Comparison of ENCODE assay signal across 9 cellular contexts in the genomic region with DNA sequence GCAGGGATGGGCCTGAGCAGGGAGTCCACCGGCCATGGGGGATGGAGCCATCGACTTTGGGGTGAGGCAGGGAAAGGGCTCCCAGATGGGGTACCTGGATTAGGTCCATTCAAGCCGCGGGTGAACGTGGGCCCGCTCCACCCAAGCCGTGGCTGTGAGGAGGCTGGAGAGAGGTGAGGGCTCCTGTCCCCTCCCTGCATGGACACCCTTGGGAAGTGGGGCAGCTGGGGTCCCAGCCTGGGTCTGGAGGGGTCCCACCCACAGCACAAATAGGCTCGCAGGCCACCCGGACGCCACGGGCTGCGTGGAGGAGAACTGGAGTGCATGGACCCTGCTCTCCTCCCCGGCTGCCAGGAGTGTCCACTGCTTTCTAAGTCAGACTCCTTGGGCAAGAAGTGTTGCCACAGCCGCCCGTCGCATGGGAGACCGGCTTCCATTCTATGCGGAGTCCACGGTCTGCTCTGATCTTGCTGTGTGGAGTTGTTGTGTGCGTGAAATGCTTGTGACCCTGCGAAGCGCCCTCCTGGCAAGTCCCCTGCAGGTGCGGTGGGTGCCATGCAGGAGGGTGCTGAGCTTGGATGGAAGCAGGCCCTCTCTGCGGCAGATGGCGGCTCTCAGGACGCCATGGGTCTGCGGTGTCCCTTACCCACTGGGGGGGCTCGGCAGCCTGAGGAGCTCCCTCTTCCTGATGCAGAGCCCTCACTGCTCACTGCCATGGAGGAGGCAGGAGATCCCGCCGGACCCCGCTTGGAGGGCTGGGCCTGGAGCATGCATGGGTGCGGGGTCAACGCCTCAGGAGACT. TPM values are rescaled to one million over a fixed set of nuclear protein-coding genes. Genes with fewer than 3 reads are reported as not detected.
DNase-seq lines count a peak whose midpoint lies in the region; ATAC-seq, FAIRE-seq and TF ChIP-seq lines count a peak whose summit lies in the region.
"Had no signal": no experiment of that assay in that cellular context is flagged by ENCODE, and none has a peak within 500 bp of the region (broad histone marks: within the 10 kb centered on the region; RNA-seq: fewer than 3 reads in every experiment).

No MANE protein-coding gene starts in this region.

- intact Hi-C loops in activated naive CD4-positive, alpha-beta T cell treated with anti-CD3 and anti-CD28 coated beads for 36 hours (cut with micrococcal nuclease), result loop anchor here (5.0 to 10.0 kb wide), 4 partner anchors 243 to 747 kb away; partner anchors contain the start of genes CNN2, KLF16, RNF126 and RNU6-2
- intact Hi-C loops in K562 (cut with micrococcal nuclease), result no loop called here

- no peak for TF ChIP-seq RAD21 in K562 (CRISPR knock-in tag; conservative IDR thresholded peaks at IDR 0.05 in 1 of 2, IDR thresholded peaks at IDR 0.05 in 1 of 2)

- peaks cover 48% of the 10 kb centered on the region for H4K20me1 ChIP-seq in K562 (replicated peaks; ENCODE audit: control insufficient read depth, insufficient read depth, low read length)

- no peaks in the 10 kb centered on the region for H3K27me3 ChIP-seq in K562 (ENCODE audit: control insufficient read depth in 2 of 2, insufficient read depth in 2 of 2, low read length in 2 of 2)
- H3K27me3 ChIP-seq in lung (ENCODE audit: control insufficient read depth, insufficient read depth), result no peaks in the 10 kb centered on the region

- H3K9ac ChIP-seq in K562 (ENCODE audit: insufficient read depth in 1 of 2, low read depth in 2 of 2, low read length in 2 of 2), result peak overlapping the region; percentile 93 to 98

- no peak for TF ChIP-seq CTCF in K562 (IDR thresholded peaks at IDR 0.05 in 2 of 3, conservative IDR thresholded peaks at IDR 0.05 in 1 of 3; ENCODE audit: insufficient read depth in 2 of 3, low read depth in 1 of 3, low read length in 3 of 3)
- no peak for TF ChIP-seq CTCF in lung (IDR thresholded peaks at IDR 0.05; ENCODE audit: control extremely low read depth, extremely low read depth)
- TF ChIP-seq CTCF in type B pancreatic cell (conservative IDR thresholded peaks at IDR 0.05), result no peak

- peaks cover 17% of the 10 kb centered on the region for H3K9me1 ChIP-seq in K562 (ENCODE audit: control insufficient read depth, insufficient read depth, low read length)

- in situ Hi-C loops in K562 (cut with MboI), result no loop called here

- no peak for ATAC-seq in K562
- no peak for ATAC-seq in lung (ENCODE audit: insufficient read depth, low FRiP score)
- no peak for ATAC-seq in HG03097 (IDR thresholded peaks at IDR 0.05; ENCODE audit: low FRiP score, unreplicated experiment)
- ATAC-seq in GM18873 (IDR thresholded peaks at IDR 0.05; ENCODE audit: low FRiP score, unreplicated experiment), result no peak
- ATAC-seq in GM18498 (IDR thresholded peaks at IDR 0.05; ENCODE audit: unreplicated experiment), result no peak

- no peak overlapping the region for H2AFZ ChIP-seq in K562 (ENCODE audit: low read depth, low read length)

- no TSS peak for BruUV-seq in K562 (replicated peaks; lab: Mats Ljungman, UMichigan)

- TF ChIP-seq EP300 in K562 (IDR thresholded peaks at IDR 0.05; ENCODE audit: low read length), result no peak

- H3K4me2 ChIP-seq in K562 (ENCODE audit: insufficient read depth, low read length), result peak overlapping the region; percentile 84

- DNase-seq in activated naive CD4-positive, alpha-beta T cell treated with anti-CD3 and anti-CD28 coated beads for 36 hours, result no peak
- DNase-seq in activated naive CD4-positive, alpha-beta T cell treated with Interleukin-2 at 50 U/mL for 16 hours, result no peak
- DNase-seq in K562 (ENCODE audit: extremely low read depth in 1 of 4, low spot score in 3 of 4) (no peak), lung (ENCODE audit: low spot score) (no peak), type B pancreatic cell (ENCODE audit: extremely low spot score, unreplicated experiment) (no peak)
- DNase-seq: NCI-H1105 had no signal

- H3K9me3 ChIP-seq in K562 (replicated peaks; ENCODE audit: control insufficient read depth, insufficient read depth, low read depth, low read length), result no peaks in the 10 kb centered on the region
- H3K9me3 ChIP-seq in lung (ENCODE audit: control insufficient read depth in 2 of 2, insufficient read depth in 1 of 2, low read length in 1 of 2), result no peaks in the 10 kb centered on the region

- WGBS in K562 (ENCODE audit: insufficient coverage, low coverage, missing lambda C conversion rate), result 46% methylated on average over 29 of the region's 33 CpGs
- 54 to 70% methylated on average over 33 of the region's 33 CpGs for WGBS in lung, 2 donors

- no peaks in the 10 kb centered on the region for H3K9me3 Mint-ChIP-seq in activated naive CD4-positive, alpha-beta T cell treated with anti-CD3 and anti-CD28 coated beads for 36 hours
- no peaks in the 10 kb centered on the region for H3K9me3 Mint-ChIP-seq in type B pancreatic cell

- POLR2A ChIA-PET in K562 (lab: Yijun Ruan, JAX), result interaction anchor here (0.5 to 1.5 kb wide), 6 partner anchors 27 to 141 kb away, joined by 3 to 4 read pairs (median 3); partner anchors contain the start of genes CIRBP and FAM174C

- peak overlapping the region; percentile 99 for H3K27ac ChIP-seq in K562 (ENCODE audit: extremely low read depth, low read depth, low read length)
- peak overlapping the region; percentile 93 to 97 for H3K27ac ChIP-seq in lung (ENCODE audit: low read depth in 1 of 2, low read length in 1 of 2)

- peak overlapping the region; percentile 92 for H3K27ac Mint-ChIP-seq in activated naive CD4-positive, alpha-beta T cell treated with anti-CD3 and anti-CD28 coated beads for 36 hours
- peak overlapping the region; percentile 97 for H3K27ac Mint-ChIP-seq in type B pancreatic cell

- peak overlapping the region; percentile 92 for H3K4me3 Mint-ChIP-seq in activated naive CD4-positive, alpha-beta T cell treated with anti-CD3 and anti-CD28 coated beads for 36 hours
- H3K4me3 Mint-ChIP-seq in type B pancreatic cell, result peak overlapping the region; percentile 96

- CTCF ChIA-PET in activated naive CD4-positive, alpha-beta T cell treated with anti-CD3 and anti-CD28 coated beads for 36 hours (lab: Charles Lee), result no interaction called here
- CTCF ChIA-PET in K562 (lab: Yijun Ruan, JAX; ENCODE audit: low intra/inter-chr PET ratio), result no interaction called here

- H3K27me3 Mint-ChIP-seq in activated naive CD4-positive, alpha-beta T cell treated with anti-CD3 and anti-CD28 coated beads for 36 hours (ENCODE audit: low read depth), result no peaks in the 10 kb centered on the region
- no peaks in the 10 kb centered on the region for H3K27me3 Mint-ChIP-seq in type B pancreatic cell

- H3K4me1 ChIP-seq in K562 (replicated peaks in 1 of 2; ENCODE audit: control insufficient read depth in 2 of 2, insufficient read depth in 2 of 2, low read length in 2 of 2) (peaks cover 23 to 74% of the 10 kb centered on the region in 2 experiments), lung (ENCODE audit: control insufficient read depth in 2 of 2, insufficient read depth in 2 of 2, low read length in 2 of 2) (peaks cover 14 to 36% of the 10 kb centered on the region in 2 donors)

- peaks cover 21% of the 10 kb centered on the region for H3K36me3 Mint-ChIP-seq in activated naive CD4-positive, alpha-beta T cell treated with anti-CD3 and anti-CD28 coated beads for 36 hours (ENCODE audit: low read depth)
- H3K36me3 Mint-ChIP-seq in type B pancreatic cell, result peaks cover 3% of the 10 kb centered on the region

- no peak for TF ChIP-seq POLR2A in K562 (conservative IDR thresholded peaks at IDR 0.05)

- FAIRE-seq in K562 (lab: Jason Lieb, UNC), result no peak

- peaks cover 57% of the 10 kb centered on the region; the same call in 2 of the 3 replicates for H3K36me3 ChIP-seq in K562 (ENCODE audit: control insufficient read depth, insufficient read depth, low read length)
- H3K36me3 ChIP-seq in lung (ENCODE audit: control insufficient read depth in 2 of 2, insufficient read depth in 2 of 2, low read length in 2 of 2), result peaks cover 0 to 14% of the 10 kb centered on the region in 2 donors

- peaks cover 69% of the 10 kb centered on the region for H3K79me2 ChIP-seq in K562 (ENCODE audit: control insufficient read depth, insufficient read depth, low read length)

- H3K4me3 ChIP-seq in K562, result peak overlapping the region; percentile 99
- H3K4me3 ChIP-seq in lung, result peak overlapping the region; percentile 83

- H3K4me1 Mint-ChIP-seq in activated naive CD4-positive, alpha-beta T cell treated with anti-CD3 and anti-CD28 coated beads for 36 hours (ENCODE audit: low read depth), result peaks cover 59% of the 10 kb centered on the region
- peaks cover 27% of the 10 kb centered on the region for H3K4me1 Mint-ChIP-seq in type B pancreatic cell (ENCODE audit: unreplicated experiment)

RNA-seq across cellular contexts. Expression of gene DAZAP1, which starts 2.0 kb away (rescaled TPM):
- total RNA-seq in activated naive CD4-positive, alpha-beta T cell treated with anti-CD3 and anti-CD28 coated beads for 36 hours, result 100 to 1,000 TPM; 253 to 265 TPM
- total RNA-seq in K562 (2011; cell fraction: chromatin; rRNA removed; ENCODE audit: low replicate concordance), result 223 and 289 TPM in 2 replicates
- 105 and 117 TPM in 2 replicates for total RNA-seq in K562 (2011; cell fraction: nucleolus; rRNA removed)
- 149 and 185 TPM in 2 replicates for total RNA-seq in K562 (2011; cell fraction: nucleoplasm; rRNA removed)
- total RNA-seq in K562 (2014; rRNA removed) (222 and 244 TPM in 2 replicates), K562 (2014; rRNA removed; fragmentation: Illumina TruSeq; extraction: Trizol) (77.7 and 78.7 TPM in 2 replicates), K562 (2015; rRNA removed; fragmentation: Illumina TruSeq; extraction: Trizol) (139 and 143 TPM in 2 replicates), K562 (2021) (287 and 289 TPM in 2 replicates), lung (100 to 1,000 TPM in 1 of 2 donors, 10 to 100 TPM in 1; 61.4 to 125 TPM), type B pancreatic cell (ENCODE audit: low replicate concordance) (124 and 141 TPM in 2 replicates)
- polyA plus RNA-seq in K562 (2011; rRNA removed) (125 and 155 TPM in 2 replicates), K562 (2014; fragmentation: Illumina TruSeq; extraction: Trizol) (142 and 156 TPM in 2 replicates), K562 (2014; fragmentation: Nextera tagmentation; extraction: Ambion mirVana) (10 to 100 TPM; 10.8 to 13.3 TPM), K562 (2014; rRNA removed) (250 and 266 TPM in 2 replicates), lung (10 to 100 TPM; 77.3 to 82.8 TPM)
- 57.6 and 123 TPM in 2 replicates for polyA plus RNA-seq in K562 (2011; cell fraction: cytosol; rRNA removed)
- 177 and 237 TPM in 2 replicates for polyA plus RNA-seq in K562 (2011; cell fraction: nucleus; rRNA removed)
- polyA plus RNA-seq in K562 (2012), result 116 and 140 TPM in 2 replicates
- polyA minus RNA-seq in K562 (2011; rRNA and poly(A)+ RNA removed), result 29.7 and 47.1 TPM in 2 replicates
- 61.3 and 62.0 TPM in 2 replicates for polyA minus RNA-seq in K562 (2011; cell fraction: cytosol; rRNA and poly(A)+ RNA removed)
- 38.8 and 60.8 TPM in 2 replicates for polyA minus RNA-seq in K562 (2011; cell fraction: nucleus; rRNA and poly(A)+ RNA removed)

RNA-seq across cellular contexts. Expression of gene GAMT, which starts 8.1 kb away (rescaled TPM):
- total RNA-seq in activated naive CD4-positive, alpha-beta T cell treated with anti-CD3 and anti-CD28 coated beads for 36 hours, result 10 to 100 TPM; 23.5 to 25.0 TPM
- 8.0 and 26.2 TPM in 2 replicates for total RNA-seq in K562 (2011; cell fraction: chromatin; rRNA removed; ENCODE audit: low replicate concordance)
- total RNA-seq in K562 (2011; cell fraction: nucleolus; rRNA removed), result 17.6 and 18.7 TPM in 2 replicates
- total RNA-seq in K562 (2011; cell fraction: nucleoplasm; rRNA removed), result 11.9 and 13.9 TPM in 2 replicates
- total RNA-seq in K562 (2014; rRNA removed) (35.2 and 47.8 TPM in 2 replicates), K562 (2014; rRNA removed; fragmentation: Illumina TruSeq; extraction: Trizol) (6.1 and 11.1 TPM in 2 replicates), K562 (2015; rRNA removed; fragmentation: Illumina TruSeq; extraction: Trizol) (25.9 and 28.7 TPM in 2 replicates), K562 (2021) (35.3 and 37.5 TPM in 2 replicates), lung (1 to 10 TPM; 7.1 to 8.6 TPM), type B pancreatic cell (ENCODE audit: low replicate concordance) (33.7 and 37.9 TPM in 2 replicates)
- polyA plus RNA-seq in K562 (2011; rRNA removed) (27.2 and 42.1 TPM in 2 replicates), K562 (2014; fragmentation: Illumina TruSeq; extraction: Trizol) (26.2 and 35.1 TPM in 2 replicates), K562 (2014; fragmentation: Nextera tagmentation; extraction: Ambion mirVana) (1 to 10 TPM; 1.3 to 2.1 TPM), K562 (2014; rRNA removed) (33.3 and 37.8 TPM in 2 replicates), lung (1 to 10 TPM; 2.9 to 7.6 TPM)
- 46.5 and 96.1 TPM in 2 replicates for polyA plus RNA-seq in K562 (2011; cell fraction: cytosol; rRNA removed)
- 23.4 and 27.7 TPM in 2 replicates for polyA plus RNA-seq in K562 (2011; cell fraction: nucleus; rRNA removed)
- 44.0 and 47.8 TPM in 2 replicates for polyA plus RNA-seq in K562 (2012)
- 8.4 and 12.9 TPM in 2 replicates for polyA minus RNA-seq in K562 (2011; rRNA and poly(A)+ RNA removed)
- polyA minus RNA-seq in K562 (2011; cell fraction: cytosol; rRNA and poly(A)+ RNA removed), result 22.1 and 26.4 TPM in 2 replicates
- polyA minus RNA-seq in K562 (2011; cell fraction: nucleus; rRNA and poly(A)+ RNA removed), result 6.7 and 7.7 TPM in 2 replicates

RNA-seq across cellular contexts. Expression of gene NDUFS7, which starts 25.7 kb away (rescaled TPM):
- total RNA-seq in activated naive CD4-positive, alpha-beta T cell treated with anti-CD3 and anti-CD28 coated beads for 36 hours, result 100 to 1,000 TPM; 138 to 148 TPM
- 66.7 and 198 TPM in 2 replicates for total RNA-seq in K562 (2011; cell fraction: chromatin; rRNA removed; ENCODE audit: low replicate concordance)
- 157 and 164 TPM in 2 replicates for total RNA-seq in K562 (2011; cell fraction: nucleolus; rRNA removed)
- 136 and 201 TPM in 2 replicates for total RNA-seq in K562 (2011; cell fraction: nucleoplasm; rRNA removed)
- total RNA-seq in K562 (2014; rRNA removed), result 253 and 295 TPM in 2 replicates
- total RNA-seq in K562 (2014; rRNA removed; fragmentation: Illumina TruSeq; extraction: Trizol), result 4.9 and 6.0 TPM in 2 replicates
- total RNA-seq in K562 (2015; rRNA removed; fragmentation: Illumina TruSeq; extraction: Trizol), result 108 and 142 TPM in 2 replicates
- 266 and 293 TPM in 2 replicates for total RNA-seq in K562 (2021)
- polyA plus RNA-seq in K562 (2011; rRNA removed), result 56.7 and 107 TPM in 2 replicates
- 225 and 766 TPM in 2 replicates for polyA plus RNA-seq in K562 (2011; cell fraction: cytosol; rRNA removed)
- 159 and 202 TPM in 2 replicates for polyA plus RNA-seq in K562 (2011; cell fraction: nucleus; rRNA removed)
- polyA plus RNA-seq in K562 (2012), result 194 and 288 TPM in 2 replicates
- polyA plus RNA-seq in K562 (2014; fragmentation: Illumina TruSeq; extraction: Trizol), result 11.4 and 105 TPM in 2 replicates
- 10 to 100 TPM; 28.2 to 60.6 TPM for polyA plus RNA-seq in K562 (2014; fragmentation: Nextera tagmentation; extraction: Ambion mirVana)
- polyA plus RNA-seq in K562 (2014; rRNA removed), result 271 and 292 TPM in 2 replicates
- polyA minus RNA-seq in K562 (2011; rRNA and poly(A)+ RNA removed), result 32.1 and 38.2 TPM in 2 replicates
- 125 and 190 TPM in 2 replicates for polyA minus RNA-seq in K562 (2011; cell fraction: cytosol; rRNA and poly(A)+ RNA removed)
- polyA minus RNA-seq in K562 (2011; cell fraction: nucleus; rRNA and poly(A)+ RNA removed), result 30.8 and 41.1 TPM in 2 replicates
- 100 to 1,000 TPM in 1 of 2 donors, 10 to 100 TPM in 1; 33.4 to 114 TPM for total RNA-seq in lung
- polyA plus RNA-seq in lung, result 100 to 1,000 TPM; 103 to 133 TPM
- total RNA-seq in type B pancreatic cell (ENCODE audit: low replicate concordance), result 83.3 and 98.3 TPM in 2 replicates

RNA-seq across cellular contexts. Expression of gene RPS15, which starts 28.8 kb away (rescaled TPM):
- 1,000 to 10,000 TPM; 1,902 to 1,906 TPM for total RNA-seq in activated naive CD4-positive, alpha-beta T cell treated with anti-CD3 and anti-CD28 coated beads for 36 hours
- 72.0 and 238 TPM in 2 replicates for total RNA-seq in K562 (2011; cell fraction: chromatin; rRNA removed; ENCODE audit: low replicate concordance)
- total RNA-seq in K562 (2011; cell fraction: nucleolus; rRNA removed), result 545 and 547 TPM in 2 replicates
- total RNA-seq in K562 (2011; cell fraction: nucleoplasm; rRNA removed), result 383 and 585 TPM in 2 replicates
- total RNA-seq in K562 (2014; rRNA removed) (2,649 and 2,867 TPM in 2 replicates), K562 (2014; rRNA removed; fragmentation: Illumina TruSeq; extraction: Trizol) (407 and 630 TPM in 2 replicates), K562 (2015; rRNA removed; fragmentation: Illumina TruSeq; extraction: Trizol) (1,267 and 1,272 TPM in 2 replicates), K562 (2021) (2,126 and 2,254 TPM in 2 replicates), lung (1,000 to 10,000 TPM in 1 of 2 donors, 100 to 1,000 TPM in 1; 574 to 1,157 TPM), type B pancreatic cell (ENCODE audit: low replicate concordance) (1,251 and 1,344 TPM in 2 replicates)
- polyA plus RNA-seq in K562 (2011; rRNA removed) (957 and 1,566 TPM in 2 replicates), K562 (2014; fragmentation: Illumina TruSeq; extraction: Trizol) (912 and 1,907 TPM in 2 replicates), K562 (2014; fragmentation: Nextera tagmentation; extraction: Ambion mirVana) (100 to 1,000 TPM; 605 to 818 TPM), K562 (2014; rRNA removed) (2,791 and 3,285 TPM in 2 replicates), lung (1,000 to 10,000 TPM; 2,710 to 2,993 TPM)
- polyA plus RNA-seq in K562 (2011; cell fraction: cytosol; rRNA removed), result 3,186 and 4,296 TPM in 2 replicates
- polyA plus RNA-seq in K562 (2011; cell fraction: nucleus; rRNA removed), result 907 and 973 TPM in 2 replicates
- 2,701 and 2,899 TPM in 2 replicates for polyA plus RNA-seq in K562 (2012)
- 202 and 239 TPM in 2 replicates for polyA minus RNA-seq in K562 (2011; rRNA and poly(A)+ RNA removed)
- polyA minus RNA-seq in K562 (2011; cell fraction: cytosol; rRNA and poly(A)+ RNA removed), result 1,242 and 1,610 TPM in 2 replicates
- 152 and 304 TPM in 2 replicates for polyA minus RNA-seq in K562 (2011; cell fraction: nucleus; rRNA and poly(A)+ RNA removed)

RNA-seq across cellular contexts. Expression of gene APC2, which starts 40.5 kb away (rescaled TPM):
- under 1 TPM; 0.07 to 0.12 TPM for total RNA-seq in activated naive CD4-positive, alpha-beta T cell treated with anti-CD3 and anti-CD28 coated beads for 36 hours
- 0.56 and 1.4 TPM in 2 replicates for total RNA-seq in K562 (2011; cell fraction: chromatin; rRNA removed; ENCODE audit: low replicate concordance)
- total RNA-seq in K562 (2011; cell fraction: nucleolus; rRNA removed), result 0.66 and 1.3 TPM in 2 replicates
- total RNA-seq in K562 (2011; cell fraction: nucleoplasm; rRNA removed), result 0.44 and 0.53 TPM in 2 replicates
- total RNA-seq in K562 (2014; rRNA removed), result 0.05 and 0.08 TPM in 2 replicates
- total RNA-seq in K562 (2014; rRNA removed; fragmentation: Illumina TruSeq; extraction: Trizol), result 0.04 TPM in 1 of 2 replicates, not detected in the other
- 0.04 TPM in 1 of 2 replicates, not detected in the other for total RNA-seq in K562 (2015; rRNA removed; fragmentation: Illumina TruSeq; extraction: Trizol)
- total RNA-seq in K562 (2021), result 0.27 and 0.40 TPM in 2 replicates
- 0.01 and 0.06 TPM in 2 replicates for polyA plus RNA-seq in K562 (2011; rRNA removed)
- polyA plus RNA-seq in K562 (2011; cell fraction: cytosol; rRNA removed), result 0.03 and 0.04 TPM in 2 replicates
- 0.13 and 0.21 TPM in 2 replicates for polyA plus RNA-seq in K562 (2011; cell fraction: nucleus; rRNA removed)
- polyA plus RNA-seq in K562 (2012), result 0.43 and 0.48 TPM in 2 replicates
- 0.01 TPM in 2 replicates for polyA plus RNA-seq in K562 (2014; fragmentation: Illumina TruSeq; extraction: Trizol)
- not detected for polyA plus RNA-seq in K562 (2014; fragmentation: Nextera tagmentation; extraction: Ambion mirVana)
- 0.04 and 0.09 TPM in 2 replicates for polyA plus RNA-seq in K562 (2014; rRNA removed)
- 0.06 and 0.07 TPM in 2 replicates for polyA minus RNA-seq in K562 (2011; rRNA and poly(A)+ RNA removed)
- not detected in 2 replicates for polyA minus RNA-seq in K562 (2011; cell fraction: cytosol; rRNA and poly(A)+ RNA removed)
- polyA minus RNA-seq in K562 (2011; cell fraction: nucleus; rRNA and poly(A)+ RNA removed), result 0.27 and 0.33 TPM in 2 replicates
- under 1 TPM; 0.15 to 0.37 TPM for total RNA-seq in lung
- polyA plus RNA-seq in lung, result under 1 TPM; 0.01 to 0.04 TPM
- 1.2 and 9.2 TPM in 2 replicates for total RNA-seq in type B pancreatic cell (ENCODE audit: low replicate concordance)
